23 cellular contexts compared by ENCODE assay signal in the genomic region with DNA sequence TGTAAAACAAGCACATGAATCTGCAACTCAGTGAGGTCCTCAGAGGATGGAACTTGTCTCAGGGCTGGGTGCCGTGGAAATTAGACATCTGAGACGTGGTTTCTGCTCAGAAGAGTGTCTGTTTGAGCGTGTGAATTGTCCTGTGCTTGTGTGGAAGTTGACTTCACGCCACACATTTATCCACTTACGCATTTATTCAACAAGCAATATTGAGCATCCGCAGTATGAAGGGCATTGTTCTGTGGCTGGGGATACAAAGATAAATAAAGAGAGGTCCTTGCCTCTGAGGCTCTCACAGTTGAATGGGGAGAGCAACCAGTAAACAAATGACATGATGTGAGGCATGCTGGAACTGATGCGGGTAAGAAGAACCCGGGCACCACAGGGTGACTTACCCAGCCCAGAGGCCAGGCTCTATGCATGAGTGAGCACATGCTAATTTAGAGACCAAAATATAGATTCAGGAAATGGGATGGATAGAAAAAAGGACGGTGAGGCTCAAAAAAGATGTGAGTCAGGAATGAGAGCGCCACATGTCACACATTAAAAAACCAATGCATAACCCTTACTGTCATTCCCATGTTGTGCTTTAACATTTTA.
A peak's percentile ranks its signal among the peaks of the same experiment; 100 is the strongest.
DNase-seq lines count a peak whose midpoint lies in the region; ATAC-seq, FAIRE-seq and TF ChIP-seq lines count a peak whose summit lies in the region.
"Had no signal": no experiment of that assay in that cellular context is flagged by ENCODE, and none has a peak within 500 bp of the region (broad histone marks: within the 10 kb centered on the region; RNA-seq: fewer than 3 reads in every experiment).

No MANE protein-coding gene starts in this region.

- WGBS in aorta, 2 donors, result 88 to 90% methylated on average over 10 of the region's 10 CpGs

- peaks cover 0 to 4% of the 10 kb centered on the region in 2 donors for H3K36me3 ChIP-seq in aorta (ENCODE audit: control insufficient read depth in 1 of 2, insufficient read depth in 2 of 2, low read length in 1 of 2)
- H3K36me3 ChIP-seq: MG63 had no signal

- TF ChIP-seq CTCF in dorsolateral prefrontal cortex (IDR thresholded peaks at IDR 0.05 in 54 of 56, conservative IDR thresholded peaks at IDR 0.05 in 2 of 56; ENCODE audit: low read depth in 1 of 56, partially characterized antibody in 56 of 56), result peak in 1 of 56 donors; percentile 16

- H3K4me1 ChIP-seq in aorta (ENCODE audit: control insufficient read depth in 1 of 2, insufficient read depth in 2 of 2, low read length in 2 of 2), result no peaks in the 10 kb centered on the region

- intact Hi-C loops in dorsolateral prefrontal cortex (cut with DNase I), result loop anchor here (2.0 to 5.0 kb wide), 2 partner anchors 58 to 60 kb away; partner anchors contain the start of gene SOBP (in 2 of the 2)
- intact Hi-C loops in aorta (cut with DNase I), result no loop called here
- intact Hi-C loops in activated CD4-positive, alpha-beta T cell treated with anti-CD3 and anti-CD28 coated beads, Interleukin-2, amount 10 ng/mL, durations not matched to agents 24 days and 14 days (cut with micrococcal nuclease), result no loop called here

- no peak overlapping the region for H3K27ac Mint-ChIP-seq in activated CD4-positive, alpha-beta T cell treated with anti-CD3 and anti-CD28 coated beads, Interleukin-2, amount 10 ng/mL, durations not matched to agents 24 days and 14 days
- H3K27ac Mint-ChIP-seq: activated naive CD4-positive, alpha-beta T cell treated with anti-CD3 and anti-CD28 coated beads, Interleukin-2, amount 50 U/mL, for 24 hours; immature natural killer cell had no signal

- H3K9me3 Mint-ChIP-seq in activated CD4-positive, alpha-beta T cell treated with anti-CD3 and anti-CD28 coated beads, Interleukin-2, amount 10 ng/mL, durations not matched to agents 24 days and 14 days, result no peaks in the 10 kb centered on the region
- H3K9me3 Mint-ChIP-seq: activated naive CD4-positive, alpha-beta T cell treated with anti-CD3 and anti-CD28 coated beads, Interleukin-2, amount 50 U/mL, for 24 hours; H9; immature natural killer cell had no signal

- H3K4me1 Mint-ChIP-seq in activated CD4-positive, alpha-beta T cell treated with anti-CD3 and anti-CD28 coated beads, Interleukin-2, amount 10 ng/mL, durations not matched to agents 24 days and 14 days, result no peaks in the 10 kb centered on the region
- H3K4me1 Mint-ChIP-seq: activated naive CD4-positive, alpha-beta T cell treated with anti-CD3 and anti-CD28 coated beads, Interleukin-2, amount 50 U/mL, for 24 hours; immature natural killer cell had no signal

- H3K27ac ChIP-seq in dorsolateral prefrontal cortex (peak overlapping the region in 57 of 59 donors; percentile 21 to 88 (median 73)), aorta (ENCODE audit: low read depth in 1 of 2, low read length in 2 of 2) (no peak overlapping the region)
- H3K27ac ChIP-seq: sigmoid colon had no signal

- H3K36me3 Mint-ChIP-seq in activated CD4-positive, alpha-beta T cell treated with anti-CD3 and anti-CD28 coated beads, Interleukin-2, amount 10 ng/mL, durations not matched to agents 24 days and 14 days (ENCODE audit: low read depth), result no peaks in the 10 kb centered on the region
- H3K36me3 Mint-ChIP-seq: activated naive CD4-positive, alpha-beta T cell treated with anti-CD3 and anti-CD28 coated beads, Interleukin-2, amount 50 U/mL, for 24 hours; immature natural killer cell had no signal

- DNase-seq in GM12891 (ENCODE audit: insufficient read length, low spot score) (no peak), NCI-H526 (lab: John Stamatoyannopoulos, UW) (peak; percentile 53 to 86), dorsolateral prefrontal cortex (peak in 1 of 10 donors; percentile 14), renal cortical epithelial cell (ENCODE audit: low read depth) (peak; percentile 4), aorta (no peak), NCI-H446 (lab: John Stamatoyannopoulos, UW) (no peak)
- DNase-seq in activated naive CD4-positive, alpha-beta T cell treated with Interleukin-2 at 50 U/mL for 16 hours, result no peak
- DNase-seq in activated CD4-positive, alpha-beta T cell treated with anti-CD3 and anti-CD28 coated beads, Interleukin-2, amount 10 ng/mL, durations not matched to agents 24 days and 14 days, result no peak
- DNase-seq: activated CD4-positive, CD25-positive, alpha-beta regulatory T cell treated with anti-CD3 and anti-CD28 coated beads, Interleukin-2, amount 50 U/mL, for 72 hours; activated CD8-positive, alpha-beta memory T cell treated with anti-CD3 and anti-CD28 coated beads for 24 hours; activated T-cell treated with anti-CD3 and anti-CD28 coated beads, Interleukin-2, amount 50 U/mL, for 48 hours; H9; immature natural killer cell; MG63; NCI-H2081 treated with DMSO at 0.1 percent for 48 hours; RPMI8226; sigmoid colon; stimulated activated naive CD4-positive, alpha-beta T cell; T1000; trophoblast cell had no signal

- H3K27me3 ChIP-seq in dorsolateral prefrontal cortex (no peaks in the 10 kb centered on the region), aorta (ENCODE audit: control insufficient read depth in 1 of 2, insufficient read depth in 2 of 2, low read length in 1 of 2) (no peaks in the 10 kb centered on the region)
- H3K27me3 ChIP-seq: MG63, sigmoid colon had no signal

- no peaks in the 10 kb centered on the region for H3K9me3 ChIP-seq in aorta (ENCODE audit: control insufficient read depth, low read length)
- H3K9me3 ChIP-seq: MG63, sigmoid colon had no signal

- no peak overlapping the region for H3K4me3 Mint-ChIP-seq in activated CD4-positive, alpha-beta T cell treated with anti-CD3 and anti-CD28 coated beads, Interleukin-2, amount 10 ng/mL, durations not matched to agents 24 days and 14 days
- H3K4me3 Mint-ChIP-seq: activated naive CD4-positive, alpha-beta T cell treated with anti-CD3 and anti-CD28 coated beads, Interleukin-2, amount 50 U/mL, for 24 hours; H9; immature natural killer cell had no signal

- peaks cover 16% of the 10 kb centered on the region for H3K27me3 Mint-ChIP-seq in activated CD4-positive, alpha-beta T cell treated with anti-CD3 and anti-CD28 coated beads, Interleukin-2, amount 10 ng/mL, durations not matched to agents 24 days and 14 days
- H3K27me3 Mint-ChIP-seq: activated naive CD4-positive, alpha-beta T cell treated with anti-CD3 and anti-CD28 coated beads, Interleukin-2, amount 50 U/mL, for 24 hours had no signal

- TF ChIP-seq POLR2A in GM12891 (IDR thresholded peaks at IDR 0.05; ENCODE audit: low read depth, low read length), result no peak

- peak; percentile 80 for FAIRE-seq in GM12891 (lab: Jason Lieb, UNC)
- FAIRE-seq: endometrium, HepG2 had no signal

- H3K4me3 ChIP-seq in dorsolateral prefrontal cortex (peak overlapping the region in 9 of 59 donors; percentile 2 to 46 (median 12)), aorta (ENCODE audit: low read length in 2 of 2) (no peak overlapping the region)
- H3K4me3 ChIP-seq: MG63, sigmoid colon had no signal

- ATAC-seq in aorta (ENCODE audit: low FRiP score), result no peak
- ATAC-seq: HepG2 had no signal

TF ChIP-seq in GM12891, 5 proteins besides CTCF, POLR2A, EP300 and RAD21:
- TF ChIP-seq POLR2AphosphoS5 (IDR thresholded peaks at IDR 0.05; ENCODE audit: low read depth, low read length) (no peak), TAF1 (IDR thresholded peaks at IDR 0.05; ENCODE audit: low read depth, low read length) (no peak), PAX5 (IDR thresholded peaks at IDR 0.05; ENCODE audit: insufficient read depth, low read length, severe bottlenecking) (no peak), SPI1 (IDR thresholded peaks at IDR 0.05; ENCODE audit: low read depth, low read length) (no peak), POU2F2 (IDR thresholded peaks at IDR 0.05; ENCODE audit: low read depth, low read length) (no peak)

Comparison
In these comparisons a context has a peak if more than half of its experiments do, and no peak if none do; other contexts are left out.
1. DNase-seq: peak in NCI-H526 (2 of 2) and renal cortical epithelial cell (single experiment); none in GM12891 (single experiment), activated naive CD4-positive, alpha-beta T cell treated with Interleukin-2 at 50 U/mL for 16 hours (single experiment), aorta (0 of 2), NCI-H446 (0 of 2) and activated CD4-positive, alpha-beta T cell treated with anti-CD3 and anti-CD28 coated beads, Interleukin-2, amount 10 ng/mL, durations not matched to agents 24 days and 14 days (single experiment).
2. H3K27ac ChIP-seq: peak in dorsolateral prefrontal cortex (57 of 59); none in aorta (0 of 2).
3. intact Hi-C loops: an anchor here in dorsolateral prefrontal cortex (2.0 to 5.0 kb wide); none called in aorta and activated CD4-positive, alpha-beta T cell treated with anti-CD3 and anti-CD28 coated beads, Interleukin-2, amount 10 ng/mL, durations not matched to agents 24 days and 14 days.